18 cellular contexts compared by ENCODE assay signal in the genomic region with DNA sequence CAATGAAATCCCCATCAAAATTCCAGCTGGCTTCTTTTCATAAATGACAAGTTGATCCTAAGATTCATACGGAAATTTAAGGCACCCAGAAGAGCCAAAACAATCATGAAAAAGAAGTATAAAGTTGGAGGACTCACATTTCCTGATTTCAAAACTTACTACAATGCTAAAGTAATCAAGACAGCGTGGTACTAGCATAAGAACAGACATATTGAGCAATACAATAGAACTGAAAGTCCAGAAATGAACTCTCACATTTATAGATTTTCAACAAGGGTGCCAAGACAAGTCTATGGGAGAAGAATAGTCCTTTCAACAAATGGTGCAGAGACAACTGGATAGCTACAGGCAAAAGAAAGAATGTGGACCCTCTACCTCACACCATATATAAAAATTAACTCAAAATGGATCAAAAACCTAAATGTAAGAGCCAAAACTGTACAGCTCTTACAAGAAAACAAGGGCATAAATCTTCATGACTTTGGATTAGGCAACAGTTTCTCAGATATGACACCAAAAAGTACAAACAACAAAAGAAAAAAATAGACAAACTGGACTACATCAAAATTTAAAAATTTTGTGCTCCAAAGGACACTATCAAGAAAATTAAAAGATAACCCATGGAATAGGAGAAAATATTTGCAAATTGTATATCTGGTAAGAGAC. TPM values are rescaled to one million over a fixed set of nuclear protein-coding genes. Genes with fewer than 3 reads are reported as not detected.
A peak's percentile ranks its signal among the peaks of the same experiment; 100 is the strongest.
DNase-seq lines count a peak whose midpoint lies in the region; ATAC-seq and TF ChIP-seq lines count a peak whose summit lies in the region.
"Had no signal": no experiment of that assay in that cellular context is flagged by ENCODE, and none has a peak within 500 bp of the region (broad histone marks: within the 10 kb centered on the region; RNA-seq: fewer than 3 reads in every experiment).

No MANE protein-coding gene starts in this region.

- no peak overlapping the region for H2AFZ ChIP-seq in ACC112 (ENCODE audit: low read length, unreplicated experiment)
- H2AFZ ChIP-seq in GM23248, result no peak overlapping the region

- DNase-seq in GM23248 (peak; percentile 53), fibroblast of villous mesenchyme (ENCODE audit: low read depth) (peak; percentile 58), cardiac septum (ENCODE audit: low spot score) (no peak), NCI-H526 (lab: John Stamatoyannopoulos, UW) (no peak), NAMALWA (ENCODE audit: low spot score) (no peak)
- no peak for DNase-seq in activated naive CD8-positive, alpha-beta T cell treated with anti-CD3 and anti-CD28 coated beads, Interleukin-2, amount 50 U/mL, for 24 hours
- no peak for DNase-seq in effector CD4-positive, alpha-beta T cell
- DNase-seq: kidney; NCI-H2081 treated with DMSO at 0.1 percent for 48 hours; right cardiac atrium; stimulated activated CD4-positive, alpha-beta T cell treated with anti-CD3 and anti-CD28 coated beads, Interleukin-4, amount 100 ng/mL, for 1 hour had no signal

- H3K79me2 ChIP-seq in ACC112 (ENCODE audit: control insufficient read depth, insufficient read depth, low read length, unreplicated experiment) (no peaks in the 10 kb centered on the region), GM23248 (ENCODE audit: insufficient read depth) (no peaks in the 10 kb centered on the region)

- peak overlapping the region; percentile 59 for H3K27ac Mint-ChIP-seq in activated naive CD8-positive, alpha-beta T cell treated with anti-CD3 and anti-CD28 coated beads, Interleukin-2, amount 50 U/mL, for 24 hours

- in situ Hi-C loops in GM23248 (cut with MboI), result no loop called here

- intact Hi-C loops in cardiac septum (cut with DNase I), result no loop called here

- H3K36me3 Mint-ChIP-seq in activated naive CD8-positive, alpha-beta T cell treated with anti-CD3 and anti-CD28 coated beads, Interleukin-2, amount 50 U/mL, for 24 hours (ENCODE audit: low read depth), result peaks cover 28% of the 10 kb centered on the region

- peaks cover 12% of the 10 kb centered on the region for H3F3A ChIP-seq in GM23248 (ENCODE audit: insufficient read depth)

- TF ChIP-seq CTCF in fibroblast of villous mesenchyme (IDR thresholded peaks at IDR 0.05; ENCODE audit: insufficient read depth, low read depth, low read length), result no peak

- no peaks in the 10 kb centered on the region for H3K27me3 Mint-ChIP-seq in activated naive CD8-positive, alpha-beta T cell treated with anti-CD3 and anti-CD28 coated beads, Interleukin-2, amount 50 U/mL, for 24 hours

- H3K27ac ChIP-seq in ACC112 (ENCODE audit: low read depth, low read length), result peak overlapping the region; percentile 69
- H3K27ac ChIP-seq in GM23248, result peak overlapping the region; percentile 45
- H3K27ac ChIP-seq: neutrophil, VCaP had no signal

- H3K9me2 ChIP-seq in GM23248 (ENCODE audit: insufficient read depth), result no peaks in the 10 kb centered on the region

- H4K20me1 ChIP-seq in GM23248 (ENCODE audit: insufficient read depth), result no peaks in the 10 kb centered on the region

- ATAC-seq in activated naive CD8-positive, alpha-beta T cell treated with anti-CD3 and anti-CD28 coated beads, Interleukin-2, amount 50 U/mL, for 24 hours, result no peak
- ATAC-seq: HCT116, right cardiac atrium had no signal

- H3K4me3 ChIP-seq in ACC112 (ENCODE audit: low read depth, low read length) (no peak overlapping the region), GM23248 (no peak overlapping the region), fibroblast of villous mesenchyme (ENCODE audit: low read depth, low read length) (no peak overlapping the region)

- H3K27me3 ChIP-seq in ACC112 (ENCODE audit: insufficient read depth, low read length), result no peaks in the 10 kb centered on the region
- no peaks in the 10 kb centered on the region for H3K27me3 ChIP-seq in GM23248 (replicated peaks; ENCODE audit: insufficient read depth)
- H3K27me3 ChIP-seq: neutrophil had no signal

- H3K4me1 ChIP-seq in ACC112 (ENCODE audit: control insufficient read depth, insufficient read depth, low read length, unreplicated experiment) (peaks cover 17% of the 10 kb centered on the region), GM23248 (ENCODE audit: insufficient read depth) (peaks cover 17% of the 10 kb centered on the region)

- H3K4me3 Mint-ChIP-seq in activated naive CD8-positive, alpha-beta T cell treated with anti-CD3 and anti-CD28 coated beads, Interleukin-2, amount 50 U/mL, for 24 hours, result no peak overlapping the region

- H3K9me3 ChIP-seq in GM23248 (ENCODE audit: low read depth), result no peaks in the 10 kb centered on the region
- H3K9me3 ChIP-seq: neutrophil had no signal

- no peaks in the 10 kb centered on the region for H3K9me3 Mint-ChIP-seq in activated naive CD8-positive, alpha-beta T cell treated with anti-CD3 and anti-CD28 coated beads, Interleukin-2, amount 50 U/mL, for 24 hours

- no peak overlapping the region for H3K9ac ChIP-seq in GM23248

- no peak overlapping the region for H3K4me2 ChIP-seq in GM23248 (ENCODE audit: unreplicated experiment)

- peaks cover 23% of the 10 kb centered on the region for H3K4me1 Mint-ChIP-seq in activated naive CD8-positive, alpha-beta T cell treated with anti-CD3 and anti-CD28 coated beads, Interleukin-2, amount 50 U/mL, for 24 hours

- WGBS in GM23248 (ENCODE audit: low coverage in 1 of 2, low lambda C conversion rate in 2 of 2, missing lambda C conversion rate in 2 of 2), 2 experiments, result 21 to 24% methylated on average over 2 of the region's 2 CpGs

- H3K36me3 ChIP-seq in ACC112 (ENCODE audit: insufficient read depth, low read length) (peaks cover 6% of the 10 kb centered on the region), GM23248 (ENCODE audit: low read depth) (no peaks in the 10 kb centered on the region)
- H3K36me3 ChIP-seq: neutrophil had no signal

RNA-seq across cellular contexts. Expression of gene SASH3, which starts 28.5 kb away (rescaled TPM):
- not detected in 2 replicates for total RNA-seq in GM23248 (2014; rRNA removed; shearing (Covaris generic))
- polyA plus RNA-seq in GM23248 (2016; fragmentation: Nextera tagmentation; extraction: Ambion mirVana), result 0.06 and 0.27 TPM in 2 replicates
- total RNA-seq in fibroblast of villous mesenchyme (not detected in 2 replicates), cardiac septum (3.8 TPM)
- total RNA-seq: epithelial cell of proximal tubule, M059J, RPMI7951 had no signal

RNA-seq across cellular contexts. Expression of gene ZDHHC9, which starts 35.4 kb away (rescaled TPM):
- 27.5 and 33.5 TPM in 2 replicates for total RNA-seq in GM23248 (2014; rRNA removed; shearing (Covaris generic))
- 53.3 and 54.4 TPM in 2 replicates for polyA plus RNA-seq in GM23248 (2016; fragmentation: Nextera tagmentation; extraction: Ambion mirVana)
- total RNA-seq in fibroblast of villous mesenchyme (15.8 and 22.0 TPM in 2 replicates), cardiac septum (9.2 TPM)

Comparison
In these comparisons a context has a peak if more than half of its experiments do, and no peak if none do; other contexts are left out.
1. DNase-seq: peak in GM23248 (single experiment) and fibroblast of villous mesenchyme (single experiment); none in activated naive CD8-positive, alpha-beta T cell treated with anti-CD3 and anti-CD28 coated beads, Interleukin-2, amount 50 U/mL, for 24 hours (single experiment), cardiac septum (single experiment), NCI-H526 (0 of 2), effector CD4-positive, alpha-beta T cell (single experiment) and NAMALWA (single experiment).